ENCODE assay signal across 17 cellular contexts in the genomic region with DNA sequence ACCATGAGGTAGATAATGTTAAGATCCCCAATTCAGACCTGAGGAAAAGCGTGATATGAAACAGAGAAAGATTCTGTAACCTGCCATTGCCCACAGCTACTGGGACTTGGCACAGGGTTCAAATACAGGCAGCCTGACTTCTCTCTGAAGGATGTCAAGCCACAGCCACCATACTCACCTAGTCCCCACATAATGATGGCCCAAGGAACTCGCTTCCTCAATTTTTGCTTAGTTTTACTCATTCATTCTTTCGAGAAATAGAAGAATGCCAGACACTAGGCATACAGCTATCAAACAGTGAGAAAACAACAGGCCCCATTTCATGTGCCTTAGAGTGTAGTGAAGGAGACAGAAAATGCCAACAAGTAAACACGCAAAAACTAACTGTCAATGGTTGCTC. TPM values are rescaled to one million over a fixed set of nuclear protein-coding genes. Genes with fewer than 3 reads are reported as not detected.
DNase-seq lines count a peak whose midpoint lies in the region; ATAC-seq and TF ChIP-seq lines count a peak whose summit lies in the region.
"Had no signal": no experiment of that assay in that cellular context is flagged by ENCODE, and none has a peak within 500 bp of the region (broad histone marks: within the 10 kb centered on the region; RNA-seq: fewer than 3 reads in every experiment).

No MANE protein-coding gene starts in this region.

- H3K27me3 ChIP-seq in heart right ventricle (no peaks in the 10 kb centered on the region), fibroblast of lung (ENCODE audit: control insufficient read depth, insufficient read depth, low read length) (no peaks in the 10 kb centered on the region), neuron (ENCODE audit: insufficient read depth, low read length) (no peaks in the 10 kb centered on the region), vagina (no peaks in the 10 kb centered on the region)
- H3K27me3 ChIP-seq: BE2C had no signal

- no peaks in the 10 kb centered on the region for H3K79me2 ChIP-seq in fibroblast of lung (ENCODE audit: control insufficient read depth, insufficient read depth, low read length)

- TF ChIP-seq CTCF in heart right ventricle (IDR thresholded peaks at IDR 0.05), result no peak
- no peak for TF ChIP-seq CTCF in fibroblast of lung (conservative IDR thresholded peaks at IDR 0.05 in 1 of 2, IDR thresholded peaks at IDR 0.05 in 1 of 2; ENCODE audit: low read depth in 1 of 2, low read length in 2 of 2)
- TF ChIP-seq CTCF in vagina (IDR thresholded peaks at IDR 0.05), result no peak

- no peaks in the 10 kb centered on the region for H3K4me1 Mint-ChIP-seq in activated naive CD8-positive, alpha-beta T cell treated with anti-CD3 and anti-CD28 coated beads, Interleukin-2, amount 50 U/mL, for 24 hours
- H3K4me1 Mint-ChIP-seq: activated CD4-positive, alpha-beta T cell treated with anti-CD3 and anti-CD28 coated beads, Interleukin-2, amount 10 ng/mL, durations not matched to agents 24 days and 14 days; stimulated activated effector memory CD8-positive, alpha-beta T cell treated with anti-CD3 and anti-CD28 coated beads, Interleukin-12 subunit alpha, Interleukin-12 subunit beta, amount 100 ng/mL, for 72 hours had no signal

- H3K4me1 ChIP-seq in heart right ventricle (peaks cover 0 to 24% (median 16%) of the 10 kb centered on the region in 9 donors), fibroblast of lung (ENCODE audit: control insufficient read depth, extremely low read depth, insufficient read depth, low read length) (no peaks in the 10 kb centered on the region), neuron (ENCODE audit: insufficient read depth, low read length) (peaks cover 22% of the 10 kb centered on the region), vagina (peaks cover 11% of the 10 kb centered on the region)
- H3K4me1 ChIP-seq: BE2C had no signal

- H2AFZ ChIP-seq in fibroblast of lung (ENCODE audit: low read length) (peak overlapping the region; percentile 8), neuron (ENCODE audit: low read depth, low read length) (peak overlapping the region; percentile 65)

- H3K27ac Mint-ChIP-seq in activated naive CD8-positive, alpha-beta T cell treated with anti-CD3 and anti-CD28 coated beads, Interleukin-2, amount 50 U/mL, for 24 hours, result no peak overlapping the region
- H3K27ac Mint-ChIP-seq: activated CD4-positive, alpha-beta T cell treated with anti-CD3 and anti-CD28 coated beads, Interleukin-2, amount 10 ng/mL, durations not matched to agents 24 days and 14 days; endodermal cell; stimulated activated effector memory CD8-positive, alpha-beta T cell treated with anti-CD3 and anti-CD28 coated beads, Interleukin-12 subunit alpha, Interleukin-12 subunit beta, amount 100 ng/mL, for 72 hours had no signal

- H3K4me3 Mint-ChIP-seq in activated naive CD8-positive, alpha-beta T cell treated with anti-CD3 and anti-CD28 coated beads, Interleukin-2, amount 50 U/mL, for 24 hours, result no peak overlapping the region
- H3K4me3 Mint-ChIP-seq: activated CD4-positive, alpha-beta T cell treated with anti-CD3 and anti-CD28 coated beads, Interleukin-2, amount 10 ng/mL, durations not matched to agents 24 days and 14 days; stimulated activated effector memory CD8-positive, alpha-beta T cell treated with anti-CD3 and anti-CD28 coated beads, Interleukin-12 subunit alpha, Interleukin-12 subunit beta, amount 100 ng/mL, for 72 hours had no signal

- no peak for TF ChIP-seq POLR2A in vagina (IDR thresholded peaks at IDR 0.05)

- H3K9me3 ChIP-seq in heart right ventricle (no peaks in the 10 kb centered on the region), fibroblast of lung (ENCODE audit: control insufficient read depth, insufficient read depth, low read depth, low read length) (no peaks in the 10 kb centered on the region), neuron (ENCODE audit: low read length) (no peaks in the 10 kb centered on the region), vagina (no peaks in the 10 kb centered on the region)
- H3K9me3 ChIP-seq: BE2C, thoracic aorta had no signal

- DNase-seq in heart right ventricle (no peak), left ventricle myocardium superior (no peak), fibroblast of lung (ENCODE audit: low read depth in 2 of 2) (no peak), vagina (ENCODE audit: extremely low spot score in 2 of 2) (no peak), GM03348 (ENCODE audit: low spot score) (no peak), DMS114 treated with DMSO at 0.1 percent for 48 hours (lab: John Stamatoyannopoulos, UW; ENCODE audit: unreplicated experiment) (no peak)
- DNase-seq in activated naive CD8-positive, alpha-beta T cell treated with anti-CD3 and anti-CD28 coated beads, Interleukin-2, amount 50 U/mL, for 24 hours, result no peak
- DNase-seq: activated CD4-positive, alpha-beta T cell treated with anti-CD3 and anti-CD28 coated beads, Interleukin-2, amount 10 ng/mL, durations not matched to agents 24 days and 14 days; amniotic stem cell; BE2C; cerebellar nuclear complex; endodermal cell; mesendoderm; NCI-H526 treated with DMSO at 0.1 percent for 48 hours had no signal

- H3K4me3 ChIP-seq in heart right ventricle (peak overlapping the region in 1 of 10 donors; percentile 55), fibroblast of lung (replicated peaks in 1 of 4; ENCODE audit: control extremely low read depth in 1 of 4, insufficient read depth in 1 of 4, low read depth in 3 of 4, low read length in 4 of 4) (no peak overlapping the region), neuron (ENCODE audit: low read length) (peak overlapping the region; percentile 49), vagina (no peak overlapping the region)

- no peaks in the 10 kb centered on the region for H3K9me3 Mint-ChIP-seq in activated naive CD8-positive, alpha-beta T cell treated with anti-CD3 and anti-CD28 coated beads, Interleukin-2, amount 50 U/mL, for 24 hours
- H3K9me3 Mint-ChIP-seq: activated CD4-positive, alpha-beta T cell treated with anti-CD3 and anti-CD28 coated beads, Interleukin-2, amount 10 ng/mL, durations not matched to agents 24 days and 14 days; endodermal cell; stimulated activated effector memory CD8-positive, alpha-beta T cell treated with anti-CD3 and anti-CD28 coated beads, Interleukin-12 subunit alpha, Interleukin-12 subunit beta, amount 100 ng/mL, for 72 hours had no signal

- H3K9ac ChIP-seq in fibroblast of lung (ENCODE audit: insufficient read depth, low read length), result no peak overlapping the region

- H3K4me2 ChIP-seq in fibroblast of lung (ENCODE audit: extremely low read depth, insufficient read depth, low read length), result no peak overlapping the region

- no peaks in the 10 kb centered on the region for H3K36me3 Mint-ChIP-seq in activated naive CD8-positive, alpha-beta T cell treated with anti-CD3 and anti-CD28 coated beads, Interleukin-2, amount 50 U/mL, for 24 hours (ENCODE audit: low read depth)
- H3K36me3 Mint-ChIP-seq: stimulated activated effector memory CD8-positive, alpha-beta T cell treated with anti-CD3 and anti-CD28 coated beads, Interleukin-12 subunit alpha, Interleukin-12 subunit beta, amount 100 ng/mL, for 72 hours had no signal

- WGBS in heart right ventricle, 2 donors, result 96 to 98% methylated on average over 4 of the region's 4 CpGs

- H3K27ac ChIP-seq in heart right ventricle (peak overlapping the region in 9 of 10 donors; percentile 67 to 89 (median 75)), fibroblast of lung (ENCODE audit: insufficient read depth, low read length) (no peak overlapping the region), vagina (peak overlapping the region; percentile 84)
- H3K27ac ChIP-seq: thoracic aorta had no signal

- intact Hi-C loops in heart right ventricle (cut with DNase I) (no loop called here), left ventricle myocardium superior (cut with micrococcal nuclease) (no loop called here), vagina (cut with DNase I) (no loop called here)

- no peaks in the 10 kb centered on the region for H4K20me1 ChIP-seq in fibroblast of lung (ENCODE audit: control insufficient read depth, extremely low read depth, insufficient read depth, low read length)

- H3K36me3 ChIP-seq in heart right ventricle (peaks cover 0 to 6% (median 0%) of the 10 kb centered on the region in 9 donors), fibroblast of lung (ENCODE audit: control insufficient read depth, insufficient read depth, low read length) (no peaks in the 10 kb centered on the region), neuron (ENCODE audit: insufficient read depth, low read length) (peaks cover 2% of the 10 kb centered on the region), vagina (no peaks in the 10 kb centered on the region)
- H3K36me3 ChIP-seq: BE2C, thoracic aorta had no signal

- H3K27me3 Mint-ChIP-seq in activated naive CD8-positive, alpha-beta T cell treated with anti-CD3 and anti-CD28 coated beads, Interleukin-2, amount 50 U/mL, for 24 hours, result no peaks in the 10 kb centered on the region

- ATAC-seq in heart right ventricle, result no peak
- no peak for ATAC-seq in left ventricle myocardium superior
- ATAC-seq in activated naive CD8-positive, alpha-beta T cell treated with anti-CD3 and anti-CD28 coated beads, Interleukin-2, amount 50 U/mL, for 24 hours, result no peak
- ATAC-seq: stimulated activated effector memory CD8-positive, alpha-beta T cell treated with anti-CD3 and anti-CD28 coated beads, Interleukin-12 subunit alpha, Interleukin-12 subunit beta, amount 100 ng/mL, for 72 hours had no signal

RNA-seq across cellular contexts. Expression of a gene that starts 1.0 kb away (rescaled TPM):
- total RNA-seq in heart right ventricle (1 to 10 TPM; 1.6 to 5.6 (median 4.0) TPM), left ventricle myocardium superior (3.2 TPM), fibroblast of lung (0.26 and 0.50 TPM in 2 replicates), vagina (8.8 TPM)
- polyA plus RNA-seq in heart right ventricle (1 to 10 TPM; 1.7 to 1.9 TPM), fibroblast of lung (0.05 and 0.14 TPM in 2 replicates)
- polyA plus RNA-seq in fibroblast of lung (2012), result not detected in 2 replicates
- not detected in 2 replicates for polyA minus RNA-seq in fibroblast of lung (ENCODE audit: low replicate concordance)
- total RNA-seq: activated CD4-positive, alpha-beta T cell treated with anti-CD3 and anti-CD28 coated beads, Interleukin-2, amount 10 ng/mL, durations not matched to agents 24 days and 14 days had no signal
